12 cellular contexts compared by ENCODE assay signal in genomic region chr20:21111416-21111815, GRCh38. TPM values are rescaled to one million over a fixed set of nuclear protein-coding genes. Genes with fewer than 3 reads are reported as not detected.
"Had no signal": no experiment of that assay in that cellular context is flagged by ENCODE, and none has a peak within 500 bp of the region (broad histone marks: within the 10 kb centered on the region; RNA-seq: fewer than 3 reads in every experiment).

No MANE protein-coding gene starts in this region.

- FAIRE-seq: H1, H54 had no signal

- H3K9me3 ChIP-seq: HAP-1 had no signal

- DNase-seq: GM23248, GOT3, H7, H9, HCEC 1CT, HFFc6 had no signal

- H3K9ac ChIP-seq: GM23248 had no signal

- H2AFZ ChIP-seq: GM23248, GM23338 had no signal

- H3K36me3 ChIP-seq: HAP-1 had no signal

- H3K27ac ChIP-seq: GM23248 had no signal

- H3K4me3 ChIP-seq: GM23248, GM23338, HAP-1 had no signal

- H3K4me1 ChIP-seq: HAP-1 had no signal

- ATAC-seq: GM23338, HCT116 had no signal

- H3K4me2 ChIP-seq: GM23338 had no signal

RNA-seq across cellular contexts. Expression of gene LINC00237, which starts 5.3 kb away (rescaled TPM):
- total RNA-seq: GM23248, H4, HFFc6 had no signal
- polyA plus RNA-seq: GM23248 had no signal
